In the genomic region with DNA sequence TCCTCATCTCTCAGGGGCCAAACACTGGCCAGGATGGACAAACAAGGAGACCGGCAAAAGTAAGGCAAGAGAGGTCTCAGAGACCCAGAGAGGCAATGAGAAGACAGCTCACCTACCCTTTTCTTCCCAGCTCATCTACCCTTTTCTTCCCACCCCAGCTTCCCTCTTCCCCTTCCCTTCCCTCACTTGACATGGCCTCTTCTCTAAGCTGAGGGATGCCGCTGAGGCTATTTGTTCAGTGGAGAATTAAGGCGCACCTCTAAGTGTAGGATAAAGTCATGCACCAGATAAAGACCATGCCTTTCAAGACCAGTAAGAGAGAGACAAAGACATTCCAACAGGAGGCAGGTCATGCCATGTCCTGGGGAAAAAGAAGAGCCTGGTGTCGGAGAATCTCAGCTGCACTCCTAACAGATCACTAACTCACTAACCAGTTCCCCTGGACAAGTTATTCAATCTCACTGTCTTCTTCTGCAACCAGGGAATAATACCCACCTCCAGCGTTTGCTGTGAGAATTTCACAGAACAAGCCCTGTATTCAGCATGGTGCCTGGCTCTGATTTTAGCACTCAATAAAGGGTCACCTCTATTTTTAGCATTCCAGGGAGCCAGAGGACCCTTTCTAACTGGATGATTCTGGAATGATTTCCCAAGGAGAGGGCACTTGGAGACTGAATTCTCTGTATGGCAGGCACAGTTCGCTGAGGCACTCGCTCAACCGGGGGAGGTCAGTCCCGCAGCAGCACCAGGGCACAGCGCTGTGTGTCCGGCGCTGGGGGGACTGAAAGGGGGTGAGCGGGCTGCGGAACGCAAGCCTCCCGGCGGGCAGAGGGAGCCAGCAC, we compare ENCODE assay signal across 9 cellular contexts. TPM values are rescaled to one million over a fixed set of nuclear protein-coding genes. Genes with fewer than 3 reads are reported as not detected.
A peak's percentile ranks its signal among the peaks of the same experiment; 100 is the strongest.
DNase-seq lines count a peak whose midpoint lies in the region; ATAC-seq, FAIRE-seq and TF ChIP-seq lines count a peak whose summit lies in the region.
"Had no signal": no experiment of that assay in that cellular context is flagged by ENCODE, and none has a peak within 500 bp of the region (broad histone marks: within the 10 kb centered on the region; RNA-seq: fewer than 3 reads in every experiment).

No MANE protein-coding gene starts in this region.

- H3K4me1 ChIP-seq in esophagus squamous epithelium: peaks cover 11 to 51% (median 18%) of the 10 kb centered on the region in 3 donors
- H3K4me1 ChIP-seq in pancreas: peaks cover 0 to 7% (median 0%) of the 10 kb centered on the region in 3 donors

- TF ChIP-seq CTCF in RWPE1 (conservative IDR thresholded peaks at IDR 0.05; ENCODE audit: low read depth) (no peak), esophagus squamous epithelium (IDR thresholded peaks at IDR 0.05) (no peak), pancreas (IDR thresholded peaks at IDR 0.05) (no peak)

- no peak for TF ChIP-seq POLR2A in esophagus squamous epithelium (IDR thresholded peaks at IDR 0.05)

- CTCF ChIA-PET in RWPE1 (lab: Yijun Ruan, JAX): interaction anchor here (0.6 kb wide), 2 partner anchors 125 to 317 kb away, joined by 3 read pairs; no protein-coding TSS in a partner anchor

- H3K4me3 ChIP-seq in esophagus squamous epithelium (peak overlapping the region; percentile 84 to 98 (median 97)), pancreas (peak overlapping the region in 3 of 4 donors; percentile 66 to 87 (median 83))

- no peak for ATAC-seq in pancreas
- ATAC-seq in left colon: no peak
- ATAC-seq in GM21529 (IDR thresholded peaks at IDR 0.05; ENCODE audit: unreplicated experiment): no peak
- ATAC-seq in GM19395 (IDR thresholded peaks at IDR 0.05; ENCODE audit: unreplicated experiment): no peak

- POLR2A ChIA-PET in RWPE1 (lab: Yijun Ruan, JAX; ENCODE audit: low non-redundant PET): interaction anchor here (0.6 to 1.0 kb wide), 3 partner anchors 19 to 499 kb away, joined by 3 to 8 read pairs (median 4); a partner anchor contains a TSS

- WGBS in esophagus squamous epithelium, 2 donors: 20 to 66% methylated on average over 5 to 11 of the region's 17 CpGs
- WGBS in pancreas, 2 donors: 23% methylated on average over 17 of the region's 17 CpGs

- H3K27me3 ChIP-seq in esophagus squamous epithelium: no peaks in the 10 kb centered on the region
- no peaks in the 10 kb centered on the region for H3K27me3 ChIP-seq in pancreas

- H3K9me3 ChIP-seq in esophagus squamous epithelium (no peaks in the 10 kb centered on the region), pancreas (no peaks in the 10 kb centered on the region)

- FAIRE-seq in pancreas (lab: Jason Lieb, UNC): no peak
- FAIRE-seq: islet of Langerhans had no signal

- intact Hi-C loops in esophagus squamous epithelium (cut with DNase I): loop anchor here (5.0 to 10.0 kb wide), 3 partner anchors 112 to 675 kb away; no protein-coding TSS in a partner anchor
- intact Hi-C loops in pancreas (cut with DNase I): no loop called here
- intact Hi-C loops in left colon (cut with DNase I, micrococcal nuclease): no loop called here

- peaks cover 0 to 4% (median 0%) of the 10 kb centered on the region in 3 donors for H3K36me3 ChIP-seq in esophagus squamous epithelium
- no peaks in the 10 kb centered on the region for H3K36me3 ChIP-seq in pancreas

- peak; percentile 20 for DNase-seq in DMS53 treated with DMSO at 0.1 percent for 48 hours (lab: John Stamatoyannopoulos, UW; ENCODE audit: unreplicated experiment)
- no peak for DNase-seq in RWPE1 (ENCODE audit: low spot score)
- no peak for DNase-seq in esophagus squamous epithelium (lab: John Stamatoyannopoulos, UW)
- DNase-seq in pancreas: no peak
- no peak for DNase-seq in left colon
- DNase-seq in mesenteric fat pad (ENCODE audit: low spot score): no peak

- H3K27ac ChIP-seq in RWPE1: peak overlapping the region; percentile 100
- H3K27ac ChIP-seq in esophagus squamous epithelium: peak overlapping the region; percentile 100
- H3K27ac ChIP-seq in pancreas: peak overlapping the region; percentile 28 to 100 (median 100)

RNA-seq across cellular contexts. Expression of a gene that starts 3.0 kb away (rescaled TPM):
- total RNA-seq in esophagus squamous epithelium: 100 to 1,000 TPM; 100 to 234 (median 144) TPM
- 10 to 100 TPM; 13.3 to 39.1 (median 27.5) TPM for total RNA-seq in pancreas
- 10 to 100 TPM; 10.0 to 11.9 TPM for polyA plus RNA-seq in pancreas
- total RNA-seq in left colon: 100 to 1,000 TPM; 142 to 197 TPM
- 259 TPM for total RNA-seq in mesenteric fat pad
